ENCODE assay signal across 8 cellular contexts in genomic region chr3:157606392-157607197, GRCh38.
DNase-seq lines count a peak whose midpoint lies in the region; ATAC-seq and TF ChIP-seq lines count a peak whose summit lies in the region.

No MANE protein-coding gene starts in this region.

- DNase-seq in NCI-H748 (lab: John Stamatoyannopoulos, UW; ENCODE audit: unreplicated experiment) (peak; percentile 25), NCI-H748 treated with DMSO at 0.1 percent for 48 hours (lab: John Stamatoyannopoulos, UW) (no peak), NAMALWA (ENCODE audit: low spot score) (peak; percentile 87), T1000 (lab: John Stamatoyannopoulos, UW) (peak; percentile 25), astrocyte of the spinal cord (ENCODE audit: low read depth, low spot score) (peak; percentile 72), iPS-NIHi7 (ENCODE audit: extremely low spot score) (peak; percentile 90)
- DNase-seq in stimulated activated CD4-positive, alpha-beta T cell treated with anti-CD3 and anti-CD28 coated beads, Interleukin-15, amount 100 ng/mL, for 1 hour (ENCODE audit: low read depth in 1 of 2, low spot score in 1 of 2) = peak; percentile 25 to 26

- in situ Hi-C loops in astrocyte of the spinal cord (cut with HindIII; ENCODE audit: low sequenced_read_pairs) = no loop called here

- H3K4me3 ChIP-seq in astrocyte of the spinal cord (ENCODE audit: low read depth, low read length) = no peak overlapping the region

- peak; percentile 92 for ATAC-seq in HG02588 (IDR thresholded peaks at IDR 0.05; ENCODE audit: unreplicated experiment)

- peak; percentile 93 for TF ChIP-seq CTCF in astrocyte of the spinal cord (IDR thresholded peaks at IDR 0.05; ENCODE audit: low read depth, low read length)
